27 cellular contexts compared by ENCODE assay signal in the genomic region with DNA sequence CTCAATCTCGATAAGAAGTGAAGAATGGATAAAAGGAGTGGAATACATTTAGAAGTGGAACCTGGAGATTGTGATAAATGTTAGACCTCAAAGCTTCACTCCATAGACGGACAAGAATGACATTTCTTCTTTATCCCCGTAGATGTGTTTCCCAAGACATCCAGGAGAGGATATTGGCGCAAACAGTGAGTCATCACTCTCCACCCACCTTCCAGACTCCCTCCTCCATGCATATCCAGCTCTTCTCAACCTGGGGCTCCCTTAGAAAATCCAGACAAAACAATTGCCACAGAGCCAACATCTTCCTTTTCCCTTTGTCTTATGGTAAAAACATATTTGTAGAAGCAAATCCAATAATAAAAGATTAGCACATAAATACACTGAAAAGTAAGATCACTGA.
"Had no signal": no experiment of that assay in that cellular context is flagged by ENCODE, and none has a peak within 500 bp of the region (broad histone marks: within the 10 kb centered on the region; RNA-seq: fewer than 3 reads in every experiment).

No MANE protein-coding gene starts in this region.

- H3K4me3 Mint-ChIP-seq: immature natural killer cell; naive thymus-derived CD4-positive, alpha-beta T cell; nephron; neural progenitor cell; stimulated activated naive B cell treated with anti-CD40 and anti-IgM and Interleukin-4, amounts not matched to agents 10 μg/mL and 1 μg/mL and 100 μg/mL, for 72 hours; stimulated activated naive CD8-positive, alpha-beta T cell treated with anti-CD3 and anti-CD28 coated beads, Interleukin-15, Interleukin-2, amounts not matched to agents 100 ng/mL and 50 ng/mL, for 24 hours had no signal

- FAIRE-seq: endometrium, keratinocyte, small intestine had no signal

- H3K27ac Mint-ChIP-seq: immature natural killer cell; naive thymus-derived CD4-positive, alpha-beta T cell; nephron; neural progenitor cell; stimulated activated naive B cell treated with anti-CD40 and anti-IgM and Interleukin-4, amounts not matched to agents 10 μg/mL and 1 μg/mL and 100 μg/mL, for 72 hours; stimulated activated naive CD8-positive, alpha-beta T cell treated with anti-CD3 and anti-CD28 coated beads, Interleukin-15, Interleukin-2, amounts not matched to agents 100 ng/mL and 50 ng/mL, for 24 hours had no signal

- H3K4me2 ChIP-seq: neural progenitor cell had no signal

- H3K27me3 ChIP-seq: colonic mucosa, esophagus squamous epithelium, neural progenitor cell, right lobe of liver, suprapubic skin, transverse colon had no signal

- H3K27ac ChIP-seq: colonic mucosa, esophagus squamous epithelium, neural progenitor cell, parathyroid adenoma, right lobe of liver, suprapubic skin, transverse colon had no signal

- H3K9me3 Mint-ChIP-seq: nephron, neural progenitor cell had no signal

- H3K27me3 Mint-ChIP-seq: progenitor cell of endocrine pancreas; stimulated activated naive B cell treated with anti-CD40 and anti-IgM and Interleukin-4, amounts not matched to agents 10 μg/mL and 1 μg/mL and 100 μg/mL, for 72 hours; stimulated activated naive CD8-positive, alpha-beta T cell treated with anti-CD3 and anti-CD28 coated beads, Interleukin-15, Interleukin-2, amounts not matched to agents 100 ng/mL and 50 ng/mL, for 24 hours had no signal

- DNase-seq: colonic mucosa; dermis blood vessel endothelial cell; effector memory CD4-positive, alpha-beta T cell; erythroblast; esophagus squamous epithelium; foreskin melanocyte; glutamatergic neuron; hypothalamus; immature natural killer cell; mesendoderm; midbrain; naive thymus-derived CD4-positive, alpha-beta T cell; right lobe of liver; small intestine; stimulated activated CD4-positive, alpha-beta T cell treated with anti-CD3 and anti-CD28 coated beads, Interleukin-15, amount 100 ng/mL, for 24 hours; stimulated activated CD4-positive, alpha-beta T cell treated with anti-CD3 and anti-CD28 coated beads, Interleukin-2, amount 100 ng/mL, for 48 hours; stimulated activated naive B cell treated with anti-CD40 and anti-IgM and Interleukin-4, amounts not matched to agents 10 μg/mL and 1 μg/mL and 100 μg/mL, for 72 hours; transverse colon had no signal

- H3K36me3 Mint-ChIP-seq: immature natural killer cell; naive thymus-derived CD4-positive, alpha-beta T cell; neural progenitor cell; stimulated activated naive B cell treated with anti-CD40 and anti-IgM and Interleukin-4, amounts not matched to agents 10 μg/mL and 1 μg/mL and 100 μg/mL, for 72 hours had no signal

- H3K4me3 ChIP-seq: colonic mucosa, esophagus squamous epithelium, neural progenitor cell, right lobe of liver, suprapubic skin, transverse colon had no signal

- H2AFZ ChIP-seq: neural progenitor cell, parathyroid adenoma had no signal

- H3K36me3 ChIP-seq: colonic mucosa, esophagus squamous epithelium, neural progenitor cell, right lobe of liver, suprapubic skin, transverse colon had no signal

- H3K4me1 Mint-ChIP-seq: immature natural killer cell; naive thymus-derived CD4-positive, alpha-beta T cell; nephron; stimulated activated naive B cell treated with anti-CD40 and anti-IgM and Interleukin-4, amounts not matched to agents 10 μg/mL and 1 μg/mL and 100 μg/mL, for 72 hours had no signal

- H3K4me1 ChIP-seq: colonic mucosa, esophagus squamous epithelium, neural progenitor cell, parathyroid adenoma, right lobe of liver, suprapubic skin, transverse colon had no signal

- H3K9me3 ChIP-seq: colonic mucosa, esophagus squamous epithelium, right lobe of liver, suprapubic skin, transverse colon had no signal

- ATAC-seq: left lobe of liver; naive thymus-derived CD4-positive, alpha-beta T cell; right lobe of liver; stimulated activated naive B cell treated with anti-CD40 and anti-IgM and Interleukin-4, amounts not matched to agents 10 μg/mL and 1 μg/mL and 100 μg/mL, for 72 hours had no signal
